19 cellular contexts compared by ENCODE assay signal in genomic region chr11:44003736-44004451, GRCh38. TPM values are rescaled to one million over a fixed set of nuclear protein-coding genes. Genes with fewer than 3 reads are reported as not detected.
"Had no signal": no experiment of that assay in that cellular context is flagged by ENCODE, and none has a peak within 500 bp of the region (broad histone marks: within the 10 kb centered on the region; RNA-seq: fewer than 3 reads in every experiment).

No MANE protein-coding gene starts in this region.

- DNase-seq: activated B cell treated with CpG ODN at 0.5 μM for 24 hours; activated CD4-positive, alpha-beta T cell treated with anti-CD3 and anti-CD28 coated beads, Interleukin-2, amount 10 ng/mL, durations not matched to agents 7 days and 5 days; activated naive CD4-positive, alpha-beta T cell treated with Interleukin-2 at 50 U/mL for 16 hours; anterior cingulate cortex; cerebellar nuclear complex; dermis blood vessel endothelial cell; heart right ventricle; left colon; mucosa of descending colon; small intestine; stimulated activated CD4-positive, alpha-beta T cell treated with anti-CD3 and anti-CD28 coated beads, Interleukin-4, amount 100 ng/mL, for 4 hours; stimulated activated naive CD8-positive, alpha-beta T cell treated with anti-CD3 and anti-CD28 coated beads, Interleukin-15, Interleukin-2, amounts not matched to agents 100 U/mL and 50 U/mL, for 24 hours; T-helper 2 cell had no signal

- H3K36me3 ChIP-seq: heart right ventricle, suprapubic skin had no signal

- H3K27ac ChIP-seq: epithelial cell of prostate, heart right ventricle, suprapubic skin had no signal

- H3K4me3 ChIP-seq: heart right ventricle, mucosa of descending colon, suprapubic skin had no signal

- H3K9me3 ChIP-seq: heart right ventricle, mucosa of descending colon, suprapubic skin had no signal

- H3K27me3 ChIP-seq: heart right ventricle had no signal

- ATAC-seq: activated T-helper 17 cell treated with anti-CD3 and anti-CD28 coated beads, Interleukin-2, amount 50 U/mL, for 72 hours; heart right ventricle; left colon; mucosa of descending colon; naive thymus-derived CD8-positive, alpha-beta T cell; stimulated activated naive CD8-positive, alpha-beta T cell treated with anti-CD3 and anti-CD28 coated beads, Interleukin-15, Interleukin-2, amounts not matched to agents 100 U/mL and 50 U/mL, for 24 hours had no signal

RNA-seq across cellular contexts. Expression of gene ACCSL, which starts 43.9 kb away (rescaled TPM):
- total RNA-seq: activated B cell treated with CpG ODN at 0.5 μM for 24 hours; activated CD4-positive, alpha-beta T cell treated with anti-CD3 and anti-CD28 coated beads, Interleukin-2, amount 10 ng/mL, durations not matched to agents 7 days and 5 days; activated T-helper 17 cell treated with anti-CD3 and anti-CD28 coated beads, Interleukin-2, amount 50 U/mL, for 72 hours; dermis blood vessel endothelial cell; frontal cortex; heart right ventricle; left colon; lung microvascular endothelial cell; mucosa of descending colon; naive thymus-derived CD8-positive, alpha-beta T cell had no signal
